ENCODE assay signal across 11 cellular contexts in genomic region chr5:14036947-14037346, GRCh38.
DNase-seq lines count a peak whose midpoint lies in the region; ATAC-seq and TF ChIP-seq lines count a peak whose summit lies in the region.
"Had no signal": no experiment of that assay in that cellular context is flagged by ENCODE, and none has a peak within 500 bp of the region (broad histone marks: within the 10 kb centered on the region; RNA-seq: fewer than 3 reads in every experiment).

No MANE protein-coding gene starts in this region.

- no peaks in the 10 kb centered on the region for H3K27me3 ChIP-seq in SJSA1 (replicated peaks)
- H3K27me3 ChIP-seq in osteoblast (ENCODE audit: insufficient read depth, low read length), result no peaks in the 10 kb centered on the region

- peak; percentile 52 for DNase-seq in ELF-1 (ENCODE audit: low read depth, low spot score)
- DNase-seq in SJSA1 (ENCODE audit: low read depth in 1 of 2, low spot score in 2 of 2), result no peak
- DNase-seq in fibroblast of mammary gland (ENCODE audit: low read depth), result peak; percentile 36
- DNase-seq in osteoblast (ENCODE audit: insufficient read length, low spot score, missing footprints), result no peak
- no peak for DNase-seq in DMS114 treated with DMSO at 0.1 percent for 48 hours (lab: John Stamatoyannopoulos, UW; ENCODE audit: unreplicated experiment)
- no peak for DNase-seq in pons (ENCODE audit: low spot score)
- DNase-seq in NCI-H1694 (lab: John Stamatoyannopoulos, UW), result no peak
- DNase-seq: NCI-H82, occipital lobe had no signal

- no peaks in the 10 kb centered on the region for H3K9me3 ChIP-seq in SJSA1 (replicated peaks)
- no peaks in the 10 kb centered on the region for H3K9me3 ChIP-seq in osteoblast (ENCODE audit: low read depth, low read length)
- H3K9me3 ChIP-seq: suprapubic skin had no signal

- no peaks in the 10 kb centered on the region for H3K79me2 ChIP-seq in osteoblast (ENCODE audit: insufficient read depth, low read length)

- H2AFZ ChIP-seq in osteoblast (ENCODE audit: low read length), result no peak overlapping the region

- ATAC-seq in GM19395 (IDR thresholded peaks at IDR 0.05; ENCODE audit: unreplicated experiment), result no peak

- H3K36me3 ChIP-seq in SJSA1 (no peaks in the 10 kb centered on the region), osteoblast (ENCODE audit: insufficient read depth, low read length) (no peaks in the 10 kb centered on the region)
- H3K36me3 ChIP-seq: suprapubic skin had no signal

- H3K4me2 ChIP-seq in osteoblast (ENCODE audit: insufficient read depth, low read length), result peak overlapping the region; percentile 73

- no peak for TF ChIP-seq CTCF in fibroblast of mammary gland (conservative IDR thresholded peaks at IDR 0.05; ENCODE audit: control insufficient read depth, insufficient read depth, low read depth, low read length)
- no peak for TF ChIP-seq CTCF in osteoblast (IDR thresholded peaks at IDR 0.05; ENCODE audit: extremely low read depth, low read depth, low read length)

- H3K4me3 ChIP-seq in SJSA1 (peak overlapping the region; percentile 5; the same call in 1 of the 2 replicates), fibroblast of mammary gland (ENCODE audit: control insufficient read depth, low read depth, low read length) (no peak overlapping the region), osteoblast (ENCODE audit: insufficient read depth, low read length) (no peak overlapping the region)

- H4K20me1 ChIP-seq in osteoblast (ENCODE audit: insufficient read depth, low read length), result no peaks in the 10 kb centered on the region

- peaks cover 64% of the 10 kb centered on the region for H3K4me1 ChIP-seq in SJSA1 (replicated peaks)
- peaks cover 70% of the 10 kb centered on the region for H3K4me1 ChIP-seq in osteoblast (ENCODE audit: insufficient read depth, low read length)

- H3K27ac ChIP-seq in SJSA1 (peak overlapping the region; percentile 92), osteoblast (ENCODE audit: low read depth, low read length) (peak overlapping the region; percentile 94)

Comparison
In these comparisons a context has a peak if more than half of its experiments do, and no peak if none do; other contexts are left out.
1. DNase-seq: peak in ELF-1 (single experiment) and fibroblast of mammary gland (single experiment); none in SJSA1 (0 of 2), osteoblast (single experiment), DMS114 treated with DMSO at 0.1 percent for 48 hours (single experiment), pons (single experiment) and NCI-H1694 (single experiment).